In the genomic region with DNA sequence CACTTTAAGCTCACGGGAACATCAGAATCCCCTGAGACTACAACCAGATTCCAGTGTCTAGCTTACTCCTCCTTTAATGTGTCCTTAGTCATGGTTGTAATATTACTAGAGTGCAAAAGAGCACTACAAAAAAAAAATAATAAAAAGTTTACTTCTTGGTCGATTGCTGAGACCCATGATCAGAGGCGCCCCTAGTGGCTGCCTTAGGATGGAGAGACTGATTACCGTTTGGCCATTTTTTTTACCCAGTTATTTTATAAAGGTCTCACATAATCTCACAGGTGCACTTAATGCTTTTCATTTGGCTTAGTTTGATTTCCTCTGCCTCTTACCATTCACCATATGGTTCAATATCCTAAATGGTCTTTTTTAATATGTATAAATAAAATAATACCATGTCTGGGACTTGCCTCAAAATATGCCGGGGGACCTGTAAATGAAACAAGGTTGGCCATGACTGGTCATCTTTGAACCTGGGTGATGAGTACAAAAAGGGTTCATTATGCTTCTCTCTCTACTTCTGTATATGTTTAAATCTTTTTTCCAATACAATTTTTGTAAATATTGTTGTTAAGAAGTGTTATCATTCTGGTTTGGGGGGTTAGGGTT, we compare ENCODE assay signal across 11 cellular contexts.
DNase-seq lines count a peak whose midpoint lies in the region; ATAC-seq and TF ChIP-seq lines count a peak whose summit lies in the region.
"Had no signal": no experiment of that assay in that cellular context is flagged by ENCODE, and none has a peak within 500 bp of the region (broad histone marks: within the 10 kb centered on the region; RNA-seq: fewer than 3 reads in every experiment).

No MANE protein-coding gene starts in this region.

- no peak overlapping the region for H3K4me3 ChIP-seq in SK-N-SH (ENCODE audit: low read depth in 2 of 2, low read length in 1 of 2)
- no peak overlapping the region for H3K4me3 ChIP-seq in Jurkat, Clone E6-1 (ENCODE audit: low read length)
- no peak overlapping the region for H3K4me3 ChIP-seq in brain microvascular endothelial cell (ENCODE audit: low read depth, low read length)

- no peak overlapping the region for H3K27ac Mint-ChIP-seq in progenitor cell of endocrine pancreas

- no peak overlapping the region for H2AFZ ChIP-seq in SK-N-SH (ENCODE audit: low read depth)

- TF ChIP-seq CTCF in SK-N-SH (IDR thresholded peaks at IDR 0.05) (peak; percentile 76), brain microvascular endothelial cell (IDR thresholded peaks at IDR 0.05; ENCODE audit: low read depth, low read length, missing control alignments) (peak; percentile 80), progenitor cell of endocrine pancreas (IDR thresholded peaks at IDR 0.05; ENCODE audit: unreplicated experiment) (peak; percentile 61)

- no peak overlapping the region for H3K4me3 Mint-ChIP-seq in progenitor cell of endocrine pancreas (ENCODE audit: low read depth)
- H3K4me3 Mint-ChIP-seq: brain; CD8-positive, alpha-beta memory T cell had no signal

- peak; percentile 29; the same call in 1 of the 2 replicates for TF ChIP-seq RAD21 in SK-N-SH (IDR thresholded peaks at IDR 0.05; ENCODE audit: low read length)

- no peaks in the 10 kb centered on the region for H3K36me3 Mint-ChIP-seq in progenitor cell of endocrine pancreas (ENCODE audit: insufficient read depth)
- H3K36me3 Mint-ChIP-seq: brain; CD8-positive, alpha-beta memory T cell had no signal

- in situ Hi-C loops in brain microvascular endothelial cell (cut with HindIII; ENCODE audit: low pct_ligation_motif_present, low sequenced_read_pairs): no loop called here

- no peaks in the 10 kb centered on the region for H3K36me3 ChIP-seq in SK-N-SH (replicated peaks in 1 of 2; ENCODE audit: control insufficient read depth in 1 of 2, insufficient read depth in 2 of 2, low read length in 1 of 2)
- no peaks in the 10 kb centered on the region for H3K36me3 ChIP-seq in brain microvascular endothelial cell (replicated peaks)

- CTCF ChIA-PET in SK-N-SH (lab: Yijun Ruan, JAX): interaction anchor here (0.6 to 3.0 kb wide), 13 partner anchors 9 to 470 kb away, joined by 3 to 13 read pairs (median 3); no protein-coding TSS in a partner anchor

- H3K4me1 Mint-ChIP-seq in progenitor cell of endocrine pancreas (ENCODE audit: low read depth): peaks cover 5% of the 10 kb centered on the region
- H3K4me1 Mint-ChIP-seq: CD8-positive, alpha-beta memory T cell had no signal

- no peak overlapping the region for H3K27ac ChIP-seq in SK-N-SH (ENCODE audit: low read depth in 2 of 2, low read length in 1 of 2)
- H3K27ac ChIP-seq in brain microvascular endothelial cell: no peak overlapping the region

- POLR2A ChIA-PET in SK-N-SH (lab: Yijun Ruan, JAX): no interaction called here

- no peak overlapping the region for H3K9ac ChIP-seq in SK-N-SH

- no peaks in the 10 kb centered on the region for H3K9me3 ChIP-seq in SK-N-SH

- ATAC-seq in SK-N-SH treated with all-trans-retinoic acid at 6 μM for 48 hours (no peak), HG02798 (IDR thresholded peaks at IDR 0.05; ENCODE audit: poor library complexity, unreplicated experiment) (no peak)

- H3K4me2 ChIP-seq in SK-N-SH: no peak overlapping the region

- no peaks in the 10 kb centered on the region for H3K9me2 ChIP-seq in SK-N-SH

- DNase-seq in SK-N-SH (peak; percentile 24), brain microvascular endothelial cell (no peak), progenitor cell of endocrine pancreas (ENCODE audit: low spot score, unreplicated experiment) (no peak), superior temporal gyrus (ENCODE audit: extremely low spot score) (no peak), middle frontal gyrus (ENCODE audit: extremely low spot score, low spot score) (no peak)
- peak; percentile 10 for DNase-seq in Jurkat, Clone E6-1 (ENCODE audit: low read depth, low spot score)
- DNase-seq: CD8-positive, alpha-beta memory T cell; NCI-H1092 treated with DMSO at 0.1 percent for 48 hours had no signal

- peaks cover 7% of the 10 kb centered on the region for H3K27me3 Mint-ChIP-seq in progenitor cell of endocrine pancreas

- H3K79me2 ChIP-seq in SK-N-SH (ENCODE audit: insufficient read depth): no peaks in the 10 kb centered on the region

- H3K9me3 Mint-ChIP-seq in progenitor cell of endocrine pancreas (ENCODE audit: low read depth): peaks cover 8% of the 10 kb centered on the region

- no peak for TF ChIP-seq EP300 in SK-N-SH (IDR thresholded peaks at IDR 0.05; ENCODE audit: borderline replicate concordance in 1 of 2, low read depth in 1 of 2, low read length in 1 of 2)

- H4K20me1 ChIP-seq in SK-N-SH (ENCODE audit: insufficient read depth): no peaks in the 10 kb centered on the region

- WGBS in SK-N-SH (ENCODE audit: low lambda C conversion rate): 50% methylated on average over 5 of the region's 5 CpGs

- H3K4me1 ChIP-seq in SK-N-SH (ENCODE audit: control insufficient read depth in 1 of 2, insufficient read depth in 2 of 2, low read depth in 1 of 2, low read length in 1 of 2): no peaks in the 10 kb centered on the region

- H3F3A ChIP-seq in SK-N-SH (replicated peaks; ENCODE audit: insufficient read depth): no peaks in the 10 kb centered on the region

- no peaks in the 10 kb centered on the region for H3K27me3 ChIP-seq in SK-N-SH (ENCODE audit: insufficient read depth)
- no peaks in the 10 kb centered on the region for H3K27me3 ChIP-seq in brain microvascular endothelial cell (replicated peaks)

TF ChIP-seq in SK-N-SH, 30 proteins besides CTCF, POLR2A, EP300 and RAD21 (continues in another document):
- TF ChIP-seq SIN3A (IDR thresholded peaks at IDR 0.05; ENCODE audit: borderline replicate concordance, low read depth, low read length): no peak
- TF ChIP-seq CHD2 (IDR thresholded peaks at IDR 0.05; ENCODE audit: low read length, partially characterized antibody): no peak
- no peak for TF ChIP-seq TCF12 (IDR thresholded peaks at IDR 0.05)
- no peak for TF ChIP-seq PBX3 (IDR thresholded peaks at IDR 0.05)
- TF ChIP-seq, protein P1, sequence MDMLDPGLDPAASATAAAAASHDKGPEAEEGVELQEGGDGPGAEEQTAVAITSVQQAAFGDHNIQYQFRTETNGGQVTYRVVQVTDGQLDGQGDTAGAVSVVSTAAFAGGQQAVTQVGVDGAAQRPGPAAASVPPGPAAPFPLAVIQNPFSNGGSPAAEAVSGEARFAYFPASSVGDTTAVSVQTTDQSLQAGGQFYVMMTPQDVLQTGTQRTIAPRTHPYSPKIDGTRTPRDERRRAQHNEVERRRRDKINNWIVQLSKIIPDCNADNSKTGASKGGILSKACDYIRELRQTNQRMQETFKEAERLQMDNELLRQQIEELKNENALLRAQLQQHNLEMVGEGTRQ (IDR thresholded peaks at IDR 0.05; ENCODE audit: borderline replicate concordance, low read depth, low read length): no peak

TF ChIP-seq in SK-N-SH treated with all-trans-retinoic acid at 6 μM for 48 hours, 23 proteins besides CTCF, POLR2A, EP300 and RAD21:
- TF ChIP-seq ZC3H10 (CRISPR knock-in tag; IDR thresholded peaks at IDR 0.05): no peak
- TF ChIP-seq, protein P2, sequence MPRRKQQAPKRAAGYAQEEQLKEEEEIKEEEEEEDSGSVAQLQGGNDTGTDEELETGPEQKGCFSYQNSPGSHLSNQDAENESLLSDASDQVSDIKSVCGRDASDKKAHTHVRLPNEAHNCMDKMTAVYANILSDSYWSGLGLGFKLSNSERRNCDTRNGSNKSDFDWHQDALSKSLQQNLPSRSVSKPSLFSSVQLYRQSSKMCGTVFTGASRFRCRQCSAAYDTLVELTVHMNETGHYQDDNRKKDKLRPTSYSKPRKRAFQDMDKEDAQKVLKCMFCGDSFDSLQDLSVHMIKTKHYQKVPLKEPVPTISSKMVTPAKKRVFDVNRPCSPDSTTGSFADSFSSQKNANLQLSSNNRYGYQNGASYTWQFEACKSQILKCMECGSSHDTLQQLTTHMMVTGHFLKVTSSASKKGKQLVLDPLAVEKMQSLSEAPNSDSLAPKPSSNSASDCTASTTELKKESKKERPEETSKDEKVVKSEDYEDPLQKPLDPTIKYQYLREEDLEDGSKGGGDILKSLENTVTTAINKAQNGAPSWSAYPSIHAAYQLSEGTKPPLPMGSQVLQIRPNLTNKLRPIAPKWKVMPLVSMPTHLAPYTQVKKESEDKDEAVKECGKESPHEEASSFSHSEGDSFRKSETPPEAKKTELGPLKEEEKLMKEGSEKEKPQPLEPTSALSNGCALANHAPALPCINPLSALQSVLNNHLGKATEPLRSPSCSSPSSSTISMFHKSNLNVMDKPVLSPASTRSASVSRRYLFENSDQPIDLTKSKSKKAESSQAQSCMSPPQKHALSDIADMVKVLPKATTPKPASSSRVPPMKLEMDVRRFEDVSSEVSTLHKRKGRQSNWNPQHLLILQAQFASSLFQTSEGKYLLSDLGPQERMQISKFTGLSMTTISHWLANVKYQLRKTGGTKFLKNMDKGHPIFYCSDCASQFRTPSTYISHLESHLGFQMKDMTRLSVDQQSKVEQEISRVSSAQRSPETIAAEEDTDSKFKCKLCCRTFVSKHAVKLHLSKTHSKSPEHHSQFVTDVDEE (CRISPR knock-in tag; IDR thresholded peaks at IDR 0.05): no peak

Comparison
In these comparisons a context has a peak if more than half of its experiments do, and no peak if none do; other contexts are left out.
1. DNase-seq: peak in SK-N-SH (single experiment) and Jurkat, Clone E6-1 (single experiment); none in brain microvascular endothelial cell (single experiment), progenitor cell of endocrine pancreas (single experiment), superior temporal gyrus (single experiment) and middle frontal gyrus (single experiment).
2. Peak in every context shown above with its lines, with median percentiles within 50 percentile points of each other: CTCF ChIP-seq.